In genomic region chr7:40706829-40707228, GRCh38 we compare ENCODE assay signal across 28 cellular contexts.
"Had no signal": no experiment of that assay in that cellular context is flagged by ENCODE, and none has a peak within 500 bp of the region (broad histone marks: within the 10 kb centered on the region; RNA-seq: fewer than 3 reads in every experiment).

No MANE protein-coding gene starts in this region.

- H3K79me2 ChIP-seq: parathyroid adenoma had no signal

- ATAC-seq: natural killer cell; psoas muscle; right cardiac atrium; sciatic nerve; stimulated activated memory B cell treated with anti-CD40 and anti-IgM and Interleukin-4, amounts not matched to agents 10 μg/mL and 1 μg/mL and 100 μg/mL, for 72 hours; stimulated activated naive CD8-positive, alpha-beta T cell treated with anti-CD3 and anti-CD28 coated beads, Interleukin-15, amount 100 ng/mL, for 72 hours; stimulated activated naive CD8-positive, alpha-beta T cell treated with anti-CD3 and anti-CD28 coated beads, Interleukin-15, Interleukin-2, amounts not matched to agents 100 U/mL and 50 U/mL, for 24 hours; upper lobe of right lung had no signal

- H3K27me3 ChIP-seq: neural progenitor cell, ovary, spleen, suprapubic skin, testis, tibial artery, transverse colon, upper lobe of right lung, uterus had no signal

- H2AFZ ChIP-seq: neural progenitor cell, parathyroid adenoma had no signal

- DNase-seq: natural killer cell; occipital lobe; ovary; posterior cingulate gyrus; psoas muscle; right cardiac atrium; spleen; stimulated activated CD4-positive, alpha-beta T cell treated with anti-CD3 and anti-CD28 coated beads, Interleukin-12 subunit alpha, Interleukin-12 subunit beta, amount 100 ng/mL, for 4 hours; stimulated activated CD4-positive, alpha-beta T cell treated with anti-CD3 and anti-CD28 coated beads, Interleukin-1b, Interleukin-23, amount 100 ng/mL, for 48 hours; stimulated activated CD4-positive, alpha-beta T cell treated with anti-CD3 and anti-CD28 coated beads, Interleukin-4, amount 100 ng/mL, for 1 hour; stimulated activated CD4-positive, alpha-beta T cell treated with anti-CD3 and anti-CD28 coated beads, Interleukin-4, amount 100 ng/mL, for 4 hours; stimulated activated CD8-positive, alpha-beta memory T cell treated with anti-CD3 and anti-CD28 coated beads, Interleukin-4, amount 100 ng/mL, for 48 hours; stimulated activated naive CD4-positive, alpha-beta T cell; stimulated activated naive CD8-positive, alpha-beta T cell treated with anti-CD3 and anti-CD28 coated beads, Interleukin-15, amount 100 ng/mL, for 72 hours; stimulated activated naive CD8-positive, alpha-beta T cell treated with anti-CD3 and anti-CD28 coated beads, Interleukin-15, Interleukin-2, amounts not matched to agents 100 U/mL and 50 U/mL, for 24 hours; substantia nigra; testis; tibial artery; transverse colon; upper lobe of right lung; uterus had no signal

- H3K9me3 ChIP-seq: ovary, psoas muscle, spleen, suprapubic skin, testis, tibial artery, transverse colon, upper lobe of right lung, uterus had no signal

- H3K4me1 ChIP-seq: neural progenitor cell, parathyroid adenoma, psoas muscle, suprapubic skin, testis, transverse colon, upper lobe of right lung, uterus had no signal

- H3K4me3 ChIP-seq: neural progenitor cell, ovary, psoas muscle, skin epidermis, smooth muscle cell, spleen, suprapubic skin, testis, tibial artery, transverse colon, upper lobe of right lung, uterus had no signal

- H3K36me3 ChIP-seq: neural progenitor cell, ovary, spleen, suprapubic skin, tibial artery, transverse colon, upper lobe of right lung, uterus had no signal

- H3K4me2 ChIP-seq: neural progenitor cell, smooth muscle cell had no signal

- H3K27ac ChIP-seq: neural progenitor cell, ovary, parathyroid adenoma, psoas muscle, skin epidermis, spleen, suprapubic skin, testis, tibial artery, transverse colon, upper lobe of right lung, uterus had no signal

- H3K9ac ChIP-seq: neural progenitor cell, parathyroid adenoma had no signal
